ENCODE assay signal across 8 cellular contexts in genomic region chr15:78944202-78944625, GRCh38. TPM values are rescaled to one million over a fixed set of nuclear protein-coding genes. Genes with fewer than 3 reads are reported as not detected.
DNase-seq lines count a peak whose midpoint lies in the region; ATAC-seq and TF ChIP-seq lines count a peak whose summit lies in the region.

No MANE protein-coding gene starts in this region.

- H3K9ac ChIP-seq in SU-DHL-6 (ENCODE audit: low read length) (peak overlapping the region; percentile 83), skeletal muscle satellite cell (ENCODE audit: low read depth, low read length) (no peak overlapping the region)

- no peaks in the 10 kb centered on the region for H3K9me2 ChIP-seq in SU-DHL-6 (replicated peaks; ENCODE audit: insufficient read depth, low read length)

- H3K27ac ChIP-seq in SU-DHL-6 (ENCODE audit: low read depth, low read length), result peak overlapping the region; percentile 60
- peak overlapping the region; percentile 59 to 76 for H3K27ac ChIP-seq in right atrium auricular region
- H3K27ac ChIP-seq in foreskin keratinocyte, result no peak overlapping the region

- ATAC-seq in GM18520 (IDR thresholded peaks at IDR 0.05; ENCODE audit: unreplicated experiment), result peak; percentile 23
- ATAC-seq in HG02759 (IDR thresholded peaks at IDR 0.05; ENCODE audit: unreplicated experiment), result peak; percentile 32
- ATAC-seq in GM18873 (IDR thresholded peaks at IDR 0.05; ENCODE audit: low FRiP score, unreplicated experiment), result no peak
- ATAC-seq in foreskin keratinocyte, result no peak

- H3K4me3 ChIP-seq in SU-DHL-6 (ENCODE audit: insufficient read depth, low read length, poor library complexity, severe bottlenecking) (peak overlapping the region; percentile 71), right atrium auricular region (peak overlapping the region; percentile 53 to 69), skeletal muscle satellite cell (ENCODE audit: low read length) (no peak overlapping the region)

- H3K27me3 ChIP-seq in SU-DHL-6 (ENCODE audit: low read length), result no peaks in the 10 kb centered on the region
- no peaks in the 10 kb centered on the region for H3K27me3 ChIP-seq in right atrium auricular region
- H3K27me3 ChIP-seq in skeletal muscle satellite cell (ENCODE audit: control insufficient read depth, insufficient read depth, low read length), result peaks cover 47% of the 10 kb centered on the region
- peaks cover 24% of the 10 kb centered on the region for H3K27me3 ChIP-seq in foreskin keratinocyte

- H3K79me2 ChIP-seq in SU-DHL-6 (ENCODE audit: insufficient read depth, low read length), result peaks cover 26% of the 10 kb centered on the region; the same call in 1 of the 2 replicates

- H4K20me1 ChIP-seq in SU-DHL-6 (ENCODE audit: low read depth, low read length), result no peaks in the 10 kb centered on the region

- TF ChIP-seq CTCF in SU-DHL-6 (IDR thresholded peaks at IDR 0.05; ENCODE audit: insufficient read depth, low read length, poor library complexity, severe bottlenecking), result no peak
- no peak for TF ChIP-seq CTCF in right atrium auricular region (IDR thresholded peaks at IDR 0.05)
- no peak for TF ChIP-seq CTCF in foreskin keratinocyte (conservative IDR thresholded peaks at IDR 0.05)

- peak overlapping the region; percentile 60 for H3K4me2 ChIP-seq in SU-DHL-6 (ENCODE audit: low read depth, low read length, poor library complexity, severe bottlenecking)
- H3K4me2 ChIP-seq in skeletal muscle satellite cell (ENCODE audit: low read length), result peak overlapping the region; percentile 81

- H3K4me1 ChIP-seq in right atrium auricular region (peaks cover 0 to 10% of the 10 kb centered on the region in 2 donors), skeletal muscle satellite cell (ENCODE audit: control insufficient read depth, insufficient read depth, low read length) (peaks cover 2% of the 10 kb centered on the region), foreskin keratinocyte (no peaks in the 10 kb centered on the region)

- peaks cover 17% of the 10 kb centered on the region for H3F3A ChIP-seq in SU-DHL-6 (ENCODE audit: insufficient read depth)

- no peak for DNase-seq in right atrium auricular region (ENCODE audit: low spot score)
- DNase-seq in stimulated activated CD4-positive, alpha-beta T cell treated with anti-CD3 and anti-CD28 coated beads, Interleukin-2, amount 100 ng/mL, for 48 hours, result no peak
- no peak for DNase-seq in foreskin keratinocyte

- H3K36me3 ChIP-seq in SU-DHL-6 (ENCODE audit: low read length), result no peaks in the 10 kb centered on the region
- no peaks in the 10 kb centered on the region for H3K36me3 ChIP-seq in right atrium auricular region
- H3K36me3 ChIP-seq in skeletal muscle satellite cell (ENCODE audit: insufficient read depth, low read length), result no peaks in the 10 kb centered on the region

- H3K9me3 ChIP-seq in SU-DHL-6 (ENCODE audit: insufficient read depth, low read length) (no peaks in the 10 kb centered on the region), right atrium auricular region (no peaks in the 10 kb centered on the region), skeletal muscle satellite cell (replicated peaks; ENCODE audit: low read length) (no peaks in the 10 kb centered on the region)

- peak overlapping the region; percentile 58 for H2AFZ ChIP-seq in SU-DHL-6 (ENCODE audit: low read depth, low read length, severe bottlenecking)

RNA-seq across cellular contexts. Expression of gene CTSH, which starts 0.6 kb away (rescaled TPM):
- 100 to 1,000 TPM in 1 of 2 donors, 10 to 100 TPM in 1; 51.0 to 114 TPM for total RNA-seq in right atrium auricular region
- total RNA-seq in skeletal muscle satellite cell (2012; rRNA removed), result 3.0 and 13.5 TPM in 2 replicates
- 5.9 and 9.1 TPM in 2 replicates for total RNA-seq in foreskin keratinocyte
- polyA plus RNA-seq in foreskin keratinocyte, result 9.2 and 10.7 TPM in 2 replicates

Comparison
In these comparisons a context has a peak if more than half of its experiments do, and no peak if none do; other contexts are left out.
1. ATAC-seq: peak in GM18520 (single experiment) and HG02759 (single experiment); none in GM18873 (single experiment) and foreskin keratinocyte (single experiment).